ENCODE assay signal across 1 cellular context in genomic region chr16:68190745-68191510, GRCh38.
TF ChIP-seq lines count a peak whose summit lies in the region.

No MANE protein-coding gene starts in this region.

TF ChIP-seq in WTC11, 78 proteins besides CTCF, POLR2A, EP300 and RAD21 (continued from another document):
- no peak for TF ChIP-seq ERG (CRISPR knock-in tag; IDR thresholded peaks at IDR 0.05)
- TF ChIP-seq ZNF219 (CRISPR knock-in tag; IDR thresholded peaks at IDR 0.05; ENCODE audit: borderline replicate concordance), result no peak
- no peak for TF ChIP-seq RELA (CRISPR knock-in tag; IDR thresholded peaks at IDR 0.05; ENCODE audit: borderline replicate concordance)
- TF ChIP-seq ZBTB43 (CRISPR knock-in tag; IDR thresholded peaks at IDR 0.05), result no peak
- TF ChIP-seq OVOL2 (CRISPR knock-in tag; IDR thresholded peaks at IDR 0.05; ENCODE audit: borderline replicate concordance), result no peak
- no peak for TF ChIP-seq TCF7 (CRISPR knock-in tag; IDR thresholded peaks at IDR 0.05; ENCODE audit: low read depth)
- TF ChIP-seq JUN (CRISPR knock-in tag; IDR thresholded peaks at IDR 0.05), result no peak
- TF ChIP-seq ZNF317 (CRISPR knock-in tag; IDR thresholded peaks at IDR 0.05; ENCODE audit: borderline replicate concordance, low read depth), result no peak
- no peak for TF ChIP-seq ELF4 (CRISPR knock-in tag; IDR thresholded peaks at IDR 0.05; ENCODE audit: low read depth)
- TF ChIP-seq SMAD4 (CRISPR knock-in tag; IDR thresholded peaks at IDR 0.05), result no peak
- no peak for TF ChIP-seq ATF3 (CRISPR knock-in tag; conservative IDR thresholded peaks at IDR 0.05)
- no peak for TF ChIP-seq ZNF512 (CRISPR knock-in tag; IDR thresholded peaks at IDR 0.05; ENCODE audit: borderline replicate concordance)
- TF ChIP-seq CBFB (CRISPR knock-in tag; IDR thresholded peaks at IDR 0.05; ENCODE audit: low read depth), result no peak
